In genomic region chr15:36784098-36784670, GRCh38 we compare ENCODE assay signal across 24 cellular contexts.
A peak's percentile ranks its signal among the peaks of the same experiment; 100 is the strongest.
DNase-seq lines count a peak whose midpoint lies in the region; ATAC-seq, FAIRE-seq and TF ChIP-seq lines count a peak whose summit lies in the region.
"Had no signal": no experiment of that assay in that cellular context is flagged by ENCODE, and none has a peak within 500 bp of the region (broad histone marks: within the 10 kb centered on the region; RNA-seq: fewer than 3 reads in every experiment).

No MANE protein-coding gene starts in this region.

- peaks cover 0 to 1% (median 0%) of the 10 kb centered on the region in 3 donors for H3K27me3 Mint-ChIP-seq in immature natural killer cell (ENCODE audit: low read depth in 3 of 3)
- no peaks in the 10 kb centered on the region for H3K27me3 Mint-ChIP-seq in activated T-helper 1 cell treated with anti-CD3 and anti-CD28 coated beads, Interleukin-12 subunit alpha, Interleukin-12 subunit beta, Interleukin-2, Interleukin-4 antibody, amounts not matched to agents 30 ng/mL and 10 ng/mL and 1 ng/mL, durations not matched to agents 14 hours and 24 hours and 36 hours (ENCODE audit: insufficient read depth)
- H3K27me3 Mint-ChIP-seq: activated CD8-positive, alpha-beta memory T cell treated with anti-CD3 and anti-CD28 coated beads, Interleukin-2, amount 10 ng/mL, durations not matched to agents 7 days and 5 days; naive thymus-derived CD8-positive, alpha-beta T cell had no signal

- H3K27me3 ChIP-seq in cardiac muscle cell: no peaks in the 10 kb centered on the region
- H3K27me3 ChIP-seq: gastrocnemius medialis, ovary, SJSA1, upper lobe of right lung had no signal

- H3K27ac ChIP-seq in cardiac muscle cell: peak overlapping the region; percentile 77
- H3K27ac ChIP-seq: C4-2B, gastrocnemius medialis, ovary, SJSA1, upper lobe of right lung had no signal

- H3K9me3 ChIP-seq in cardiac muscle cell (ENCODE audit: low read depth): no peaks in the 10 kb centered on the region
- H3K9me3 ChIP-seq: gastrocnemius medialis, ovary, SJSA1, upper lobe of right lung had no signal

- H3K36me3 Mint-ChIP-seq in immature natural killer cell: peaks cover 0 to 3% (median 2%) of the 10 kb centered on the region in 3 donors
- no peaks in the 10 kb centered on the region for H3K36me3 Mint-ChIP-seq in activated T-helper 1 cell treated with anti-CD3 and anti-CD28 coated beads, Interleukin-12 subunit alpha, Interleukin-12 subunit beta, Interleukin-2, Interleukin-4 antibody, amounts not matched to agents 30 ng/mL and 10 ng/mL and 1 ng/mL, durations not matched to agents 14 hours and 24 hours and 36 hours (ENCODE audit: low read depth)
- H3K36me3 Mint-ChIP-seq: activated CD8-positive, alpha-beta memory T cell treated with anti-CD3 and anti-CD28 coated beads, Interleukin-2, amount 10 ng/mL, durations not matched to agents 7 days and 5 days; activated naive CD4-positive, alpha-beta T cell treated with anti-CD3 and anti-CD28 coated beads, Interleukin-2, amount 50 U/mL, for 72 hours had no signal

- H3K4me1 ChIP-seq in cardiac muscle cell (ENCODE audit: low read depth): peaks cover 53% of the 10 kb centered on the region
- H3K4me1 ChIP-seq: gastrocnemius medialis, SJSA1, upper lobe of right lung had no signal

- no peaks in the 10 kb centered on the region for H3K36me3 ChIP-seq in cardiac muscle cell
- H3K36me3 ChIP-seq: gastrocnemius medialis, ovary, SJSA1, upper lobe of right lung had no signal

- FAIRE-seq in D721Med (lab: Jason Lieb, UNC): no peak

- intact Hi-C loops in cardiac septum (cut with DNase I): no loop called here
- intact Hi-C loops in activated T-helper 1 cell treated with anti-CD3 and anti-CD28 coated beads, Interleukin-12 subunit alpha, Interleukin-12 subunit beta, Interleukin-2, Interleukin-4 antibody, amounts not matched to agents 30 ng/mL and 10 ng/mL and 1 ng/mL, durations not matched to agents 14 hours and 24 hours and 36 hours (cut with micrococcal nuclease): no loop called here

- no peak overlapping the region for H3K27ac Mint-ChIP-seq in immature natural killer cell
- no peak overlapping the region for H3K27ac Mint-ChIP-seq in activated T-helper 1 cell treated with anti-CD3 and anti-CD28 coated beads, Interleukin-12 subunit alpha, Interleukin-12 subunit beta, Interleukin-2, Interleukin-4 antibody, amounts not matched to agents 30 ng/mL and 10 ng/mL and 1 ng/mL, durations not matched to agents 14 hours and 24 hours and 36 hours
- H3K27ac Mint-ChIP-seq: activated CD8-positive, alpha-beta memory T cell treated with anti-CD3 and anti-CD28 coated beads, Interleukin-2, amount 10 ng/mL, durations not matched to agents 7 days and 5 days; activated naive CD4-positive, alpha-beta T cell treated with anti-CD3 and anti-CD28 coated beads, Interleukin-2, amount 50 U/mL, for 72 hours had no signal

- H3K4me3 ChIP-seq in cardiac muscle cell: peak overlapping the region; percentile 3
- H3K4me3 ChIP-seq: gastrocnemius medialis, ovary, SJSA1, upper lobe of right lung had no signal

- no peak for ATAC-seq in GM19463 (IDR thresholded peaks at IDR 0.05; ENCODE audit: unreplicated experiment)
- ATAC-seq: activated CD8-positive, alpha-beta memory T cell treated with anti-CD3 and anti-CD28 coated beads, Interleukin-2, amount 10 ng/mL, durations not matched to agents 7 days and 5 days; activated naive CD4-positive, alpha-beta T cell treated with anti-CD3 and anti-CD28 coated beads, Interleukin-2, amount 50 U/mL, for 72 hours; esophagus mucosa; gastrocnemius medialis; naive thymus-derived CD8-positive, alpha-beta T cell; Panc1; upper lobe of right lung had no signal

- no peaks in the 10 kb centered on the region for H3K9me3 Mint-ChIP-seq in immature natural killer cell
- H3K9me3 Mint-ChIP-seq in activated T-helper 1 cell treated with anti-CD3 and anti-CD28 coated beads, Interleukin-12 subunit alpha, Interleukin-12 subunit beta, Interleukin-2, Interleukin-4 antibody, amounts not matched to agents 30 ng/mL and 10 ng/mL and 1 ng/mL, durations not matched to agents 14 hours and 24 hours and 36 hours: no peaks in the 10 kb centered on the region
- H3K9me3 Mint-ChIP-seq: activated naive CD4-positive, alpha-beta T cell treated with anti-CD3 and anti-CD28 coated beads, Interleukin-2, amount 50 U/mL, for 72 hours; naive thymus-derived CD8-positive, alpha-beta T cell had no signal

- no peak for TF ChIP-seq CTCF in cardiac muscle cell (IDR thresholded peaks at IDR 0.05; ENCODE audit: low read depth, low read length)
- TF ChIP-seq CTCF in D721Med (IDR thresholded peaks at IDR 0.05; ENCODE audit: insufficient read depth, missing control alignments): no peak

- DNase-seq in cardiac muscle cell (ENCODE audit: low read depth in 1 of 2, low spot score in 1 of 2): no peak
- no peak for DNase-seq in cardiac septum (ENCODE audit: low spot score)
- peak; percentile 63 for DNase-seq in NCI-H2081 treated with DMSO at 0.1 percent for 48 hours (lab: John Stamatoyannopoulos, UW)
- DNase-seq in immature natural killer cell: no peak
- DNase-seq in D721Med (ENCODE audit: insufficient read length, low spot score): no peak
- no peak for DNase-seq in activated T-helper 1 cell treated with anti-CD3 and anti-CD28 coated beads, Interleukin-12 subunit alpha, Interleukin-12 subunit beta, Interleukin-2, Interleukin-4 antibody, amounts not matched to agents 30 ng/mL and 10 ng/mL and 1 ng/mL, durations not matched to agents 14 hours and 24 hours and 36 hours (ENCODE audit: low spot score)
- no peak for DNase-seq in CD1c-positive myeloid dendritic cell (ENCODE audit: extremely low spot score)
- DNase-seq: activated CD4-positive, alpha-beta T cell treated with anti-CD3 and anti-CD28 coated beads for 48 hours; activated CD8-positive, alpha-beta memory T cell treated with anti-CD3 and anti-CD28 coated beads, Interleukin-2, amount 10 ng/mL, durations not matched to agents 7 days and 5 days; effector CD8-positive, alpha-beta T cell; gastrocnemius medialis; GOT3; naive thymus-derived CD8-positive, alpha-beta T cell; NCI-H1436 treated with DMSO at 0.1 percent for 48 hours; NCI-H226; NK-92 treated with Interleukin-12 subunit alpha and Interleukin-12 subunit beta, amount 100 ng/mL, for 24 hours; ovary; upper lobe of right lung had no signal

- peaks cover 25 to 37% of the 10 kb centered on the region in 2 donors for H3K4me1 Mint-ChIP-seq in immature natural killer cell
- H3K4me1 Mint-ChIP-seq in activated T-helper 1 cell treated with anti-CD3 and anti-CD28 coated beads, Interleukin-12 subunit alpha, Interleukin-12 subunit beta, Interleukin-2, Interleukin-4 antibody, amounts not matched to agents 30 ng/mL and 10 ng/mL and 1 ng/mL, durations not matched to agents 14 hours and 24 hours and 36 hours (ENCODE audit: low read depth): peaks cover 7% of the 10 kb centered on the region

- peak overlapping the region in 3 of 5 donors; percentile 3 to 33 (median 14) for H3K4me3 Mint-ChIP-seq in immature natural killer cell
- H3K4me3 Mint-ChIP-seq in activated T-helper 1 cell treated with anti-CD3 and anti-CD28 coated beads, Interleukin-12 subunit alpha, Interleukin-12 subunit beta, Interleukin-2, Interleukin-4 antibody, amounts not matched to agents 30 ng/mL and 10 ng/mL and 1 ng/mL, durations not matched to agents 14 hours and 24 hours and 36 hours: no peak overlapping the region
- H3K4me3 Mint-ChIP-seq: activated CD8-positive, alpha-beta memory T cell treated with anti-CD3 and anti-CD28 coated beads, Interleukin-2, amount 10 ng/mL, durations not matched to agents 7 days and 5 days had no signal
